In genomic region chr17:64385187-64386083, GRCh38 we compare ENCODE assay signal across 9 cellular contexts. TPM values are rescaled to one million over a fixed set of nuclear protein-coding genes. Genes with fewer than 3 reads are reported as not detected.
DNase-seq lines count a peak whose midpoint lies in the region; ATAC-seq lines count a peak whose summit lies in the region.
"Had no signal": no experiment of that assay in that cellular context is flagged by ENCODE, and none has a peak within 500 bp of the region (broad histone marks: within the 10 kb centered on the region; RNA-seq: fewer than 3 reads in every experiment).

No MANE protein-coding gene starts in this region.

- no peaks in the 10 kb centered on the region for H3K27me3 Mint-ChIP-seq in activated T-helper 17 cell treated with anti-CD3 and anti-CD28 coated beads, Interleukin-2, amount 50 U/mL, for 72 hours

- H3K4me1 ChIP-seq in right cardiac atrium (ENCODE audit: control insufficient read depth, insufficient read depth, low read length) = peaks cover 17% of the 10 kb centered on the region

- H3K27ac ChIP-seq in right cardiac atrium (ENCODE audit: low read length) = peak overlapping the region; percentile 49
- H3K27ac ChIP-seq: cardiac muscle cell had no signal

- no peaks in the 10 kb centered on the region for H3K27me3 ChIP-seq in right cardiac atrium (ENCODE audit: control insufficient read depth, insufficient read depth)
- H3K27me3 ChIP-seq: cardiac muscle cell had no signal

- H3K4me3 Mint-ChIP-seq in activated T-helper 17 cell treated with anti-CD3 and anti-CD28 coated beads, Interleukin-2, amount 50 U/mL, for 72 hours = peak overlapping the region; percentile 30

- no peaks in the 10 kb centered on the region for H3K9me3 ChIP-seq in right cardiac atrium (ENCODE audit: control insufficient read depth, low read length)

- ATAC-seq in activated T-helper 17 cell treated with anti-CD3 and anti-CD28 coated beads, Interleukin-2, amount 50 U/mL, for 72 hours (replicated peaks) = peak; percentile 87
- peak; percentile 70 to 84 for ATAC-seq in right cardiac atrium
- no peak for ATAC-seq in GM21515 (IDR thresholded peaks at IDR 0.05; ENCODE audit: unreplicated experiment)

- H3K4me1 Mint-ChIP-seq in activated T-helper 17 cell treated with anti-CD3 and anti-CD28 coated beads, Interleukin-2, amount 50 U/mL, for 72 hours = no peaks in the 10 kb centered on the region

- peak overlapping the region; percentile 18 for H3K4me3 ChIP-seq in right cardiac atrium (ENCODE audit: low read length)
- H3K4me3 ChIP-seq: cardiac muscle cell had no signal

- H3K27ac Mint-ChIP-seq in activated T-helper 17 cell treated with anti-CD3 and anti-CD28 coated beads, Interleukin-2, amount 50 U/mL, for 72 hours = no peak overlapping the region

- H3K9me3 Mint-ChIP-seq in activated T-helper 17 cell treated with anti-CD3 and anti-CD28 coated beads, Interleukin-2, amount 50 U/mL, for 72 hours = no peaks in the 10 kb centered on the region

- WGBS in right cardiac atrium = 53% methylated on average over 13 of the region's 13 CpGs

- DNase-seq in AG08396 (ENCODE audit: low spot score) = peak; percentile 67
- peak; percentile 56 for DNase-seq in HT-29 (ENCODE audit: low spot score)
- peak; percentile 68 to 79 (median 78) for DNase-seq in right cardiac atrium
- peak; percentile 46 for DNase-seq in stimulated activated CD8-positive, alpha-beta memory T cell treated with anti-CD3 and anti-CD28 coated beads, Interleukin-12 subunit alpha, Interleukin-12 subunit beta, amount 100 ng/mL, for 1 hour (ENCODE audit: low read depth)
- DNase-seq in NCI-H1048 (lab: John Stamatoyannopoulos, UW) = no peak
- DNase-seq in NCI-H1930 (lab: John Stamatoyannopoulos, UW) = no peak

- intact Hi-C loops in right cardiac atrium (cut with DNase I) = loop anchor here in 1 of 4 donors (5.0 kb wide), 1 partner anchor 38 kb away; no protein-coding TSS in a partner anchor

- no peaks in the 10 kb centered on the region for H3K36me3 Mint-ChIP-seq in activated T-helper 17 cell treated with anti-CD3 and anti-CD28 coated beads, Interleukin-2, amount 50 U/mL, for 72 hours (ENCODE audit: low read depth)

RNA-seq across cellular contexts. Expression of gene PECAM1, which starts 5.2 kb away (rescaled TPM):
- 0.57 and 2.2 TPM in 2 replicates for total RNA-seq in HT-29 (2014; rRNA removed; shearing (Covaris generic))
- total RNA-seq in activated T-helper 17 cell treated with anti-CD3 and anti-CD28 coated beads, Interleukin-2, amount 50 U/mL, for 72 hours = under 1 TPM; 0.09 to 0.19 TPM
- 100 to 1,000 TPM in 3 of 4 donors, 10 to 100 TPM in 1; 99.4 to 201 (median 193) TPM for total RNA-seq in right cardiac atrium
- polyA plus RNA-seq in right cardiac atrium = 42.8 TPM
- polyA plus RNA-seq: cardiac muscle cell had no signal

Comparison
In these comparisons a context has a peak if more than half of its experiments do, and no peak if none do; other contexts are left out.
1. DNase-seq: peak in AG08396 (single experiment), HT-29 (single experiment), right cardiac atrium (3 of 3) and stimulated activated CD8-positive, alpha-beta memory T cell treated with anti-CD3 and anti-CD28 coated beads, Interleukin-12 subunit alpha, Interleukin-12 subunit beta, amount 100 ng/mL, for 1 hour (single experiment); none in NCI-H1048 (single experiment) and NCI-H1930 (0 of 2).
2. RNA of gene PECAM1, which starts 5.2 kb away (total RNA-seq): 99.4 to 201 TPM in right cardiac atrium; 0.57 to 2.2 TPM in HT-29 and 0.09 to 0.19 TPM in activated T-helper 17 cell treated with anti-CD3 and anti-CD28 coated beads, Interleukin-2, amount 50 U/mL, for 72 hours; every median in the first group is over 10 times any median in the second.